In the genomic region with DNA sequence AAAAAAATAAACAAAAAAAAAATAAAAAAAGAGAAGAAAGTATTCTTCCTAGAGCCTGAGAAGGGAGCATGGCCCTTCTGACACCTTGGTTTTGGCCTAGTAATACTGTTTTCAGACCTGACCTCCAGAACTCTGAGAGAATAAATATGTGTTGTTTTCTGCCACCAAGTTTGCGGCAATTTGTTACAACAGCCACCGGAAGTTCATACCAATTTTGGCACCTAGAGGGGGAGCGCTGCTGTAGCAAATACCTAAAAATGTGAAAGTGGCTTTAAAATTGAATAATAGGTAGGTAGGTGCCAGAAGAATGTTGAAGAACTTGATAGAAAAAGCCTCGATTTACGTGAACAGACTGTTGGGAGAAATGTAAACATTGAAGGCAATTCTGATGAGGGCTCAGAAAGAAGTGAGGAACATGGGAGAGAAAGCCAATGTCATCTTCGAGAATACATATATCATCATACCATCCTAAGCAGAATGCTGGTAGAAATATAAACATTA, we compare ENCODE assay signal across 40 cellular contexts. TPM values are rescaled to one million over a fixed set of nuclear protein-coding genes. Genes with fewer than 3 reads are reported as not detected.
"Had no signal": no experiment of that assay in that cellular context is flagged by ENCODE, and none has a peak within 500 bp of the region (broad histone marks: within the 10 kb centered on the region; RNA-seq: fewer than 3 reads in every experiment).

No MANE protein-coding gene starts in this region.

- DNase-seq: Karpas-422, Kasumi-1, MG63, MM.1S, MV-4-11, NCI-H1048, NCI-H1092, NCI-H1092 treated with DMSO at 0.1 percent for 48 hours, NCI-H1105, NCI-H1105 treated with DMSO at 0.1 percent for 48 hours, NCI-H1417, NCI-H1417 treated with DMSO at 0.1 percent for 48 hours, NCI-H1436, NCI-H1436 treated with DMSO at 0.1 percent for 48 hours, NCI-H146, NCI-H1694, NCI-H1694 treated with DMSO at 0.1 percent for 48 hours, NCI-H187, NCI-H187 treated with DMSO at 0.1 percent for 48 hours, NCI-H1930, NCI-H2029, NCI-H2029 treated with DMSO at 0.1 percent for 48 hours, NCI-H2081, NCI-H2081 treated with DMSO at 0.1 percent for 48 hours, NCI-H2107, NCI-H2171, NCI-H2171 treated with DMSO at 0.1 percent for 48 hours, NCI-H2227 treated with DMSO at 0.1 percent for 48 hours, NCI-H226, NCI-H345, NCI-H446, NCI-H446 treated with DMSO at 0.1 percent for 48 hours, NCI-H510A, NCI-H510A treated with DMSO at 0.1 percent for 48 hours, NCI-H524, NCI-H524 treated with DMSO at 0.1 percent for 48 hours had no signal

- H3K27me3 ChIP-seq: MG63 had no signal

- H3K36me3 ChIP-seq: MG63 had no signal

- H3K9me3 ChIP-seq: MG63 had no signal

- H3K4me3 ChIP-seq: MG63 had no signal

RNA-seq across cellular contexts. Expression of gene SPACA5B, which starts 27.5 kb away (rescaled TPM):
- total RNA-seq: LHCN-M2, M059J, MCF 10A, NCI-H460 had no signal
